Comparison of ENCODE assay signal across 16 cellular contexts in genomic region chr7:23272275-23272674, GRCh38. TPM values are rescaled to one million over a fixed set of nuclear protein-coding genes. Genes with fewer than 3 reads are reported as not detected.
"Had no signal": no experiment of that assay in that cellular context is flagged by ENCODE, and none has a peak within 500 bp of the region (broad histone marks: within the 10 kb centered on the region; RNA-seq: fewer than 3 reads in every experiment).

No MANE protein-coding gene starts in this region.

- DNase-seq: activated CD4-positive, alpha-beta T cell treated with anti-CD3 and anti-CD28 coated beads for 36 hours; activated CD4-positive, alpha-beta T cell treated with anti-CD3 and anti-CD28 coated beads, Interleukin-2, amount 50 U/mL, for 48 hours; cortex of kidney; left ventricle myocardium superior; mammary epithelial cell; stimulated activated CD4-positive, alpha-beta T cell treated with anti-CD3 and anti-CD28 coated beads, Interleukin-4, amount 100 ng/mL, for 1 hour; upper lobe of right lung had no signal

- H3K9me3 ChIP-seq: breast epithelium, gastroesophageal sphincter, prostate gland, spleen, upper lobe of right lung had no signal

- H3K27me3 Mint-ChIP-seq: activated B cell treated with CpG ODN at 0.5 μM for 24 hours had no signal

- H3K27ac Mint-ChIP-seq: activated B cell treated with CpG ODN at 0.5 μM for 24 hours; activated CD4-positive, alpha-beta T cell treated with anti-CD3 and anti-CD28 coated beads for 36 hours; mesothelial cell of epicardium had no signal

- H3K9me3 Mint-ChIP-seq: activated naive CD4-positive, alpha-beta T cell treated with anti-CD3 and anti-CD28 coated beads, Interleukin-2, amount 50 U/mL, for 72 hours; natural killer cell had no signal

- H3K4me3 Mint-ChIP-seq: activated B cell treated with CpG ODN at 0.5 μM for 24 hours, mesothelial cell of epicardium, natural killer cell had no signal

- H3K4me3 ChIP-seq: breast epithelium, gastroesophageal sphincter, prostate gland, upper lobe of right lung had no signal

- H3K27me3 ChIP-seq: breast epithelium, spleen had no signal

- H3K36me3 ChIP-seq: breast epithelium, prostate gland, spleen had no signal

- H3K4me1 ChIP-seq: breast epithelium, gastroesophageal sphincter, prostate gland had no signal

- H3K27ac ChIP-seq: breast epithelium, epithelial cell of prostate, gastroesophageal sphincter, prostate gland, spleen, upper lobe of right lung had no signal

- H3K36me3 Mint-ChIP-seq: activated naive CD4-positive, alpha-beta T cell treated with anti-CD3 and anti-CD28 coated beads, Interleukin-2, amount 50 U/mL, for 72 hours; mesothelial cell of epicardium; natural killer cell had no signal

RNA-seq across cellular contexts. Expression of gene GPNMB, which starts 25.7 kb away (rescaled TPM):
- total RNA-seq: natural killer cell had no signal
